ENCODE assay signal across 25 cellular contexts in genomic region chr1:229889031-229889517, GRCh38.
DNase-seq lines count a peak whose midpoint lies in the region; ATAC-seq lines count a peak whose summit lies in the region.
"Had no signal": no experiment of that assay in that cellular context is flagged by ENCODE, and none has a peak within 500 bp of the region (broad histone marks: within the 10 kb centered on the region; RNA-seq: fewer than 3 reads in every experiment).

No MANE protein-coding gene starts in this region.

- peak; percentile 54 to 71 for ATAC-seq in right cardiac atrium
- no peak for ATAC-seq in GM21737 (IDR thresholded peaks at IDR 0.05; ENCODE audit: unreplicated experiment)
- ATAC-seq: effector memory CD8-positive, alpha-beta T cell; GM23338; Panc1 had no signal

- peak overlapping the region; percentile 95 for H3K27ac ChIP-seq in right cardiac atrium (ENCODE audit: low read length)
- H3K27ac ChIP-seq in skeletal muscle tissue (ENCODE audit: low read depth, low read length): peak overlapping the region; percentile 90
- H3K27ac ChIP-seq: coronary artery, hepatocyte, HL-60, neutrophil, SJSA1, upper lobe of left lung had no signal

- H3K9ac ChIP-seq in skeletal muscle tissue (ENCODE audit: low read depth in 1 of 3, low read length in 3 of 3): peak overlapping the region; percentile 39 to 55 (median 48)

- H3K4me1 ChIP-seq in right cardiac atrium (ENCODE audit: control insufficient read depth, insufficient read depth, low read length): no peaks in the 10 kb centered on the region
- H3K4me1 ChIP-seq in skeletal muscle tissue (ENCODE audit: control insufficient read depth in 3 of 3, insufficient read depth in 3 of 3, low read length in 3 of 3): peaks cover 33 to 49% (median 36%) of the 10 kb centered on the region in 3 donors
- H3K4me1 ChIP-seq: SJSA1, upper lobe of left lung had no signal

- no peaks in the 10 kb centered on the region for H3K27me3 ChIP-seq in right cardiac atrium (ENCODE audit: control insufficient read depth, insufficient read depth)
- no peaks in the 10 kb centered on the region for H3K27me3 ChIP-seq in skeletal muscle tissue (ENCODE audit: control insufficient read depth in 3 of 3, insufficient read depth in 3 of 3, low read length in 3 of 3)
- H3K27me3 ChIP-seq: hepatocyte, SJSA1, upper lobe of left lung had no signal

- WGBS in right cardiac atrium: 42% methylated on average over 1 of the region's 1 CpG

- intact Hi-C loops in right cardiac atrium (cut with DNase I): no loop called here

- DNase-seq in NCI-H1694 (lab: John Stamatoyannopoulos, UW) (peak; percentile 86), RPMI7951 (ENCODE audit: low read depth) (peak; percentile 34), right cardiac atrium (no peak), NCI-H524 (lab: John Stamatoyannopoulos, UW) (no peak)
- no peak for DNase-seq in stimulated activated CD4-positive, alpha-beta T cell treated with anti-CD3 and anti-CD28 coated beads, Interleukin-4, amount 100 ng/mL, for 1 hour
- DNase-seq: activated naive CD4-positive, alpha-beta T cell treated with anti-CD3 and anti-CD28 coated beads, Interleukin-2, amount 50 U/mL, for 16 hours; amniotic stem cell; CD4-positive, CD25-positive, alpha-beta regulatory T cell; effector memory CD8-positive, alpha-beta T cell; foreskin fibroblast; mesenchymal stem cell; MV-4-11; NCI-H1436 treated with DMSO at 0.1 percent for 48 hours; NCI-H526; stimulated activated CD4-positive, alpha-beta T cell treated with anti-CD3 and anti-CD28 coated beads, Interleukin-2, amount 100 ng/mL, for 24 hours; upper lobe of left lung had no signal

- H3K9me3 ChIP-seq in right cardiac atrium (ENCODE audit: control insufficient read depth, low read length) (no peaks in the 10 kb centered on the region), skeletal muscle tissue (ENCODE audit: control insufficient read depth in 3 of 3, low read length in 3 of 3) (no peaks in the 10 kb centered on the region)
- H3K9me3 ChIP-seq: neutrophil, SJSA1, upper lobe of left lung had no signal

- H3K36me3 ChIP-seq in skeletal muscle tissue (ENCODE audit: control insufficient read depth in 3 of 3, insufficient read depth in 3 of 3, low read length in 3 of 3): no peaks in the 10 kb centered on the region
- H3K36me3 ChIP-seq: neutrophil, SJSA1, upper lobe of left lung had no signal

- no peak overlapping the region for H3K4me3 ChIP-seq in right cardiac atrium (ENCODE audit: low read length)
- no peak overlapping the region for H3K4me3 ChIP-seq in skeletal muscle tissue (ENCODE audit: low read length in 3 of 3)
- H3K4me3 ChIP-seq: coronary artery, GM23338, hepatocyte, SJSA1, upper lobe of left lung had no signal

Comparison
In these comparisons a context has a peak if more than half of its experiments do, and no peak if none do; other contexts are left out.
1. DNase-seq: peak in NCI-H1694 (single experiment) and RPMI7951 (single experiment); none in right cardiac atrium (0 of 3), stimulated activated CD4-positive, alpha-beta T cell treated with anti-CD3 and anti-CD28 coated beads, Interleukin-4, amount 100 ng/mL, for 1 hour (single experiment) and NCI-H524 (0 of 2).